Comparison of ENCODE assay signal across 12 cellular contexts in the genomic region with DNA sequence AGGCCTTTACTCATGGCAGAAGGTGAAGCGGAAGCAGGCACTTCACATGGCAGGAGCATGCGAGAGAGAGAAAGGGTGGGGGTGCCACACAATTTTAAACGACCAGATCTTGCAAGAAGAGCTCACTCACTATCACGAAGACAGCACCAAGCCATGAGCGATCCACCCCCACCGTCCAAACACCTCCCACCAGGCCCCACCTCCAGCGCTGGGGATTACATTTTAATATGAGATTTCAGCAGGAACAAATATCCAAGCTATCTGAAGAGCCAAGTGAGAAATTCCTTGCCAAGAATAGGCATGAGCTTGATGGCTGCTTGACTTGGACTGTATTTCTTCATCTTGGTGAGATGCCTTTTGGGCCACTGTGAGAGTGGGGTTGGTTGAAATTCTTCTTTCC.
A peak's percentile ranks its signal among the peaks of the same experiment; 100 is the strongest.
DNase-seq lines count a peak whose midpoint lies in the region; ATAC-seq lines count a peak whose summit lies in the region.
"Had no signal": no experiment of that assay in that cellular context is flagged by ENCODE, and none has a peak within 500 bp of the region (broad histone marks: within the 10 kb centered on the region; RNA-seq: fewer than 3 reads in every experiment).

No MANE protein-coding gene starts in this region.

- ATAC-seq in left cardiac atrium (peak; percentile 64 to 85), HG03565 (IDR thresholded peaks at IDR 0.05; ENCODE audit: unreplicated experiment) (no peak), HG02588 (IDR thresholded peaks at IDR 0.05; ENCODE audit: unreplicated experiment) (no peak), GM21360 (IDR thresholded peaks at IDR 0.05; ENCODE audit: unreplicated experiment) (no peak)
- ATAC-seq: A549, GM12878, HCT116 had no signal

- peak in 37 of 42 donors; percentile 23 to 84 (median 58) for DNase-seq in head of caudate nucleus
- no peak for DNase-seq in left cardiac atrium
- peak in 6 of 10 donors; percentile 25 to 86 (median 67) for DNase-seq in posterior cingulate gyrus
- DNase-seq: BE2C; CD4-positive, alpha-beta memory T cell; DMS79 had no signal

- intact Hi-C loops in head of caudate nucleus (cut with DNase I) (no loop called here), left cardiac atrium (cut with DNase I) (no loop called here), posterior cingulate gyrus (cut with DNase I) (no loop called here)

Comparison
In these comparisons a context has a peak if more than half of its experiments do, and no peak if none do; other contexts are left out.
1. ATAC-seq: peak in left cardiac atrium (2 of 2); none in HG03565 (single experiment), HG02588 (single experiment) and GM21360 (single experiment).